18 cellular contexts compared by ENCODE assay signal in the genomic region with DNA sequence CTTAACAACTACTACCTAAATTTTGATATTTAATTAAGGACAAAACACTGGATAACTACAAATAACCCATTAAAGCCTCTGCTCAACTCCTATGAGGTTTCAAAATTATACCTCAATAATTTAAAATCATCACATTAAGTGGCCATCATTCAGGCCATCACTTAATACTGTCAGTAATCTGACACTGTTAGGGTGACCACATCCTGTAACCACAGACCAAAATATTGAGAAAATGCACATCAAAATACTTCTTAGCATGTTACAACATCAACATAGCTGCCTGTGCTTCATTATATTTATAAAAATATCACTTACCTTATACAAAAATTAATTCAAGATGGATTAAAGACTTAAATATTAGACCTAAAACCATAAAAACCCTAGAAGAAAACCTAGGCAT. TPM values are rescaled to one million over a fixed set of nuclear protein-coding genes. Genes with fewer than 3 reads are reported as not detected.
A peak's percentile ranks its signal among the peaks of the same experiment; 100 is the strongest.
DNase-seq lines count a peak whose midpoint lies in the region; ATAC-seq, FAIRE-seq and TF ChIP-seq lines count a peak whose summit lies in the region.
"Had no signal": no experiment of that assay in that cellular context is flagged by ENCODE, and none has a peak within 500 bp of the region (broad histone marks: within the 10 kb centered on the region; RNA-seq: fewer than 3 reads in every experiment).

No MANE protein-coding gene starts in this region.

- TF ChIP-seq CTCF in GM12878 (IDR thresholded peaks at IDR 0.05 in 2 of 3, conservative IDR thresholded peaks at IDR 0.05 in 1 of 3; ENCODE audit: control insufficient read depth in 2 of 3, extremely low read depth in 1 of 3, insufficient read depth in 1 of 3, low read depth in 3 of 3, low read length in 3 of 3) (no peak), smooth muscle cell (IDR thresholded peaks at IDR 0.05; ENCODE audit: borderline replicate concordance, insufficient read depth, poor library complexity, severe bottlenecking) (no peak), left lung (IDR thresholded peaks at IDR 0.05) (no peak)

- no peak for TF ChIP-seq RAD21 in GM12878 (IDR thresholded peaks at IDR 0.05; ENCODE audit: insufficient read depth, low read depth, low read length)

- no peaks in the 10 kb centered on the region; the same call in 2 of the 3 replicates for H3K9me3 ChIP-seq in GM12878 (replicated peaks; ENCODE audit: control insufficient read depth, insufficient read depth, low read length)
- H3K9me3 ChIP-seq in smooth muscle cell (replicated peaks; ENCODE audit: low read depth), result no peaks in the 10 kb centered on the region
- no peaks in the 10 kb centered on the region for H3K9me3 ChIP-seq in left lung
- H3K9me3 ChIP-seq: thoracic aorta had no signal

- H3K79me2 ChIP-seq in GM12878 (ENCODE audit: control insufficient read depth, insufficient read depth, low read length), result no peaks in the 10 kb centered on the region
- peaks cover 21% of the 10 kb centered on the region for H3K79me2 ChIP-seq in smooth muscle cell (ENCODE audit: low read depth)

- peak; percentile 5 for DNase-seq in GF-D8 (lab: John Stamatoyannopoulos, UW)
- DNase-seq in GM12878 (ENCODE audit: low read depth, low spot score), result no peak
- no peak for DNase-seq in smooth muscle cell (lab: John Stamatoyannopoulos, UW; ENCODE audit: unreplicated experiment)
- DNase-seq in cortex of kidney (lab: John Stamatoyannopoulos, UW), result no peak
- no peak for DNase-seq in stimulated activated CD4-positive, alpha-beta T cell treated with anti-CD3 and anti-CD28 coated beads, Interleukin-15, amount 100 ng/mL, for 24 hours
- no peak for DNase-seq in left lung
- DNase-seq: activated CD4-positive, alpha-beta T cell treated with anti-CD3 and anti-CD28 coated beads, Interleukin-2, amount 50 U/mL, for 1 hour; activated naive CD4-positive, alpha-beta T cell treated with anti-CD3 and anti-CD28 coated beads for 36 hours; IMR-90; NCI-H1417 treated with DMSO at 0.1 percent for 48 hours; nucleus accumbens had no signal

- POLR2A ChIA-PET in GM12878 (lab: Charles Lee), result no interaction called here

- H3K27me3 ChIP-seq in GM12878 (replicated peaks in 1 of 2; ENCODE audit: control insufficient read depth in 2 of 2, insufficient read depth in 2 of 2, low read length in 1 of 2) (no peaks in the 10 kb centered on the region), smooth muscle cell (ENCODE audit: low read depth) (no peaks in the 10 kb centered on the region), left lung (no peaks in the 10 kb centered on the region)
- H3K27me3 ChIP-seq: hepatocyte had no signal

- no peak overlapping the region for H2AFZ ChIP-seq in GM12878 (ENCODE audit: control insufficient read depth, low read depth, low read length)
- H2AFZ ChIP-seq in smooth muscle cell (ENCODE audit: low read depth), result no peak overlapping the region
- H2AFZ ChIP-seq: hepatocyte had no signal

- TF ChIP-seq POLR2A in GM12878 (IDR thresholded peaks at IDR 0.05; ENCODE audit: low read depth, low read length), result no peak

- H3F3A ChIP-seq in smooth muscle cell (ENCODE audit: low read depth), result no peaks in the 10 kb centered on the region

- no peak overlapping the region for H3K27ac ChIP-seq in GM12878 (ENCODE audit: control insufficient read depth, insufficient read depth)
- H3K27ac ChIP-seq in smooth muscle cell (ENCODE audit: low read depth), result no peak overlapping the region
- no peak overlapping the region for H3K27ac ChIP-seq in left lung
- H3K27ac ChIP-seq: hepatocyte, thoracic aorta had no signal

- H4K20me1 ChIP-seq in GM12878 (ENCODE audit: control insufficient read depth, insufficient read depth) (no peaks in the 10 kb centered on the region; the same call in 1 of the 2 replicates), smooth muscle cell (ENCODE audit: low read depth) (peaks cover 49% of the 10 kb centered on the region)

- peak; percentile 68 for ATAC-seq in GM18909 (IDR thresholded peaks at IDR 0.05; ENCODE audit: poor library complexity, unreplicated experiment)
- ATAC-seq in HG03565 (IDR thresholded peaks at IDR 0.05; ENCODE audit: unreplicated experiment), result peak; percentile 40
- ATAC-seq in GM12878, result peak; percentile 77
- ATAC-seq in left lung, result no peak
- ATAC-seq: esophagus mucosa had no signal

- H3K36me3 ChIP-seq in GM12878 (ENCODE audit: control insufficient read depth in 2 of 2, insufficient read depth in 2 of 2, low read length in 1 of 2) (no peaks in the 10 kb centered on the region; a peak in 1 of 4 replicates), smooth muscle cell (ENCODE audit: low read depth) (peaks cover 6% of the 10 kb centered on the region), left lung (peaks cover 0 to 33% of the 10 kb centered on the region in 2 donors)

- no peak for FAIRE-seq in GM12878 (lab: Jason Lieb, UNC)
- FAIRE-seq: RCC 7860 had no signal

- CTCF ChIA-PET in GM12878 (lab: Yijun Ruan, JAX), result interaction anchor here (0.7 kb wide), 1 partner anchor 609 kb away, joined by 5 read pairs; no protein-coding TSS in a partner anchor

- H3K9ac ChIP-seq in GM12878 (ENCODE audit: control insufficient read depth, insufficient read depth, low read length), result no peak overlapping the region
- H3K9ac ChIP-seq in smooth muscle cell (ENCODE audit: low read depth), result no peak overlapping the region

- intact Hi-C loops in GM12878 (cut with micrococcal nuclease; ENCODE audit: unreplicated experiment) (no loop called here), left lung (cut with DNase I) (no loop called here)

- no peak for TF ChIP-seq EP300 in GM12878 (IDR thresholded peaks at IDR 0.05; ENCODE audit: borderline replicate concordance in 1 of 2, control insufficient read depth in 1 of 2, low read depth in 2 of 2, low read length in 2 of 2)

- no peak overlapping the region for H3K4me2 ChIP-seq in GM12878 (ENCODE audit: control insufficient read depth, insufficient read depth)
- no peak overlapping the region for H3K4me2 ChIP-seq in smooth muscle cell
- H3K4me2 ChIP-seq: hepatocyte had no signal

- H3K4me3 ChIP-seq in GM12878 (no peak overlapping the region), smooth muscle cell (no peak overlapping the region), left lung (no peak overlapping the region)
- H3K4me3 ChIP-seq: hepatocyte, lung, thoracic aorta had no signal

- SMC1A ChIA-PET in GM12878 (lab: Charles Lee; ENCODE audit: uncharacterized antibody, unreplicated experiment), result interaction anchor here (0.9 to 1.2 kb wide), 2 partner anchors 10 to 22 kb away, joined by 3 to 4 read pairs; no protein-coding TSS in a partner anchor

- BruUV-seq in GM12878 (replicated peaks; lab: Mats Ljungman, UMichigan), result no TSS peak

- in situ Hi-C loops in GM12878 (cut with MboI), result no loop called here

- peaks cover 6% of the 10 kb centered on the region; the same call in 1 of the 2 replicates for H3K4me1 ChIP-seq in GM12878 (ENCODE audit: control insufficient read depth, insufficient read depth, low read length)
- H3K4me1 ChIP-seq in smooth muscle cell (ENCODE audit: low read depth), result no peaks in the 10 kb centered on the region
- H3K4me1 ChIP-seq in left lung, result peaks cover 0 to 7% of the 10 kb centered on the region in 2 donors

- RAD21 ChIA-PET in GM12878 (lab: Charles Lee; ENCODE audit: unreplicated experiment), result interaction anchor here (1.0 to 1.3 kb wide), 2 partner anchors 9 to 22 kb away, joined by 3 to 4 read pairs; no protein-coding TSS in a partner anchor

TF ChIP-seq in GM12878, 131 proteins besides CTCF, POLR2A, EP300 and RAD21 (continues in another document):
- TF ChIP-seq, protein P1, sequence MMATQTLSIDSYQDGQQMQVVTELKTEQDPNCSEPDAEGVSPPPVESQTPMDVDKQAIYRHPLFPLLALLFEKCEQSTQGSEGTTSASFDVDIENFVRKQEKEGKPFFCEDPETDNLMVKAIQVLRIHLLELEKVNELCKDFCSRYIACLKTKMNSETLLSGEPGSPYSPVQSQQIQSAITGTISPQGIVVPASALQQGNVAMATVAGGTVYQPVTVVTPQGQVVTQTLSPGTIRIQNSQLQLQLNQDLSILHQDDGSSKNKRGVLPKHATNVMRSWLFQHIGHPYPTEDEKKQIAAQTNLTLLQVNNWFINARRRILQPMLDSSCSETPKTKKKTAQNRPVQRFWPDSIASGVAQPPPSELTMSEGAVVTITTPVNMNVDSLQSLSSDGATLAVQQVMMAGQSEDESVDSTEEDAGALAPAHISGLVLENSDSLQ (IDR thresholded peaks at IDR 0.05), result peak; percentile 27; the same call in 1 of the 2 replicates
- TF ChIP-seq, protein P2, sequence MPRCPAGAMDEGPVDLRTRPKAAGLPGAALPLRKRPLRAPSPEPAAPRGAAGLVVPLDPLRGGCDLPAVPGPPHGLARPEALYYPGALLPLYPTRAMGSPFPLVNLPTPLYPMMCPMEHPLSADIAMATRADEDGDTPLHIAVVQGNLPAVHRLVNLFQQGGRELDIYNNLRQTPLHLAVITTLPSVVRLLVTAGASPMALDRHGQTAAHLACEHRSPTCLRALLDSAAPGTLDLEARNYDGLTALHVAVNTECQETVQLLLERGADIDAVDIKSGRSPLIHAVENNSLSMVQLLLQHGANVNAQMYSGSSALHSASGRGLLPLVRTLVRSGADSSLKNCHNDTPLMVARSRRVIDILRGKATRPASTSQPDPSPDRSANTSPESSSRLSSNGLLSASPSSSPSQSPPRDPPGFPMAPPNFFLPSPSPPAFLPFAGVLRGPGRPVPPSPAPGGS (IDR thresholded peaks at IDR 0.05; ENCODE audit: borderline replicate concordance, insufficient read depth, low read depth, low read length, poor library complexity, severe bottlenecking), result no peak
- TF ChIP-seq ATF7 (IDR thresholded peaks at IDR 0.05; ENCODE audit: low read depth) (no peak), RUNX3 (IDR thresholded peaks at IDR 0.05; ENCODE audit: low read length) (peak; percentile 65)

RNA-seq across cellular contexts. Expression of gene SEM1, which starts 23.3 kb away (rescaled TPM):
- total RNA-seq in GM12878 (2013; cell fraction: nucleolus; rRNA removed), result 44.7 and 47.1 TPM in 2 replicates
- 89.2 and 160 TPM in 2 replicates for total RNA-seq in GM12878 (2014; rRNA removed)
- 297 and 320 TPM in 2 replicates for total RNA-seq in GM12878 (2014; rRNA removed; fragmentation: Illumina TruSeq; extraction: Trizol)
- total RNA-seq in GM12878 (2021), result 40.2 and 44.6 TPM in 2 replicates
- polyA plus RNA-seq in GM12878 (2011; ENCODE audit: low read depth), result 62.0 TPM
- 116 and 158 TPM in 2 replicates for polyA plus RNA-seq in GM12878 (2011; rRNA removed)
- polyA plus RNA-seq in GM12878 (2011; cell fraction: cytosol; rRNA removed), result 10.8 and 27.4 TPM in 2 replicates
- 38.3 and 82.1 TPM in 2 replicates for polyA plus RNA-seq in GM12878 (2011; cell fraction: nucleus; rRNA removed)
- 110 and 285 TPM in 2 replicates for polyA plus RNA-seq in GM12878 (2012)
- polyA plus RNA-seq in GM12878 (2014; fragmentation: Illumina TruSeq; extraction: Trizol), result 153 and 157 TPM in 2 replicates
- polyA plus RNA-seq in GM12878 (2014; fragmentation: Nextera tagmentation; extraction: Ambion mirVana), result 100 to 1,000 TPM; 504 to 606 TPM
- polyA plus RNA-seq in GM12878 (2014; rRNA removed), result 322 and 425 TPM in 2 replicates
- polyA plus RNA-seq in GM12878 (2016; fragmentation: Nextera tagmentation; extraction: Ambion mirVana), result 100 to 1,000 TPM; 414 to 426 TPM
- polyA minus RNA-seq in GM12878 (2011; rRNA and poly(A)+ RNA removed), result 22.3 and 24.7 TPM in 2 replicates
- 7.8 and 19.5 TPM in 2 replicates for polyA minus RNA-seq in GM12878 (2011; cell fraction: cytosol; rRNA and poly(A)+ RNA removed)
- 15.2 and 27.6 TPM in 2 replicates for polyA minus RNA-seq in GM12878 (2011; cell fraction: nucleus; rRNA and poly(A)+ RNA removed)
- total RNA-seq in smooth muscle cell, result 22.0 and 26.3 TPM in 2 replicates
- polyA plus RNA-seq in smooth muscle cell, result 272 and 291 TPM in 2 replicates
- 10 to 100 TPM; 34.1 to 39.3 TPM for total RNA-seq in left lung
